38 cellular contexts compared by ENCODE assay signal in genomic region chr1:11751087-11751486, GRCh38. TPM values are rescaled to one million over a fixed set of nuclear protein-coding genes. Genes with fewer than 3 reads are reported as not detected.
"Had no signal": no experiment of that assay in that cellular context is flagged by ENCODE, and none has a peak within 500 bp of the region (broad histone marks: within the 10 kb centered on the region; RNA-seq: fewer than 3 reads in every experiment).

No MANE protein-coding gene starts in this region.

- H3K27ac Mint-ChIP-seq: activated B cell treated with CpG ODN at 0.5 μM for 24 hours; activated CD4-positive, alpha-beta memory T cell treated with anti-CD3 and anti-CD28 coated beads for 36 hours; activated CD4-positive, alpha-beta T cell treated with anti-CD3 and anti-CD28 coated beads, Interleukin-2, amount 10 ng/mL, durations not matched to agents 24 days and 14 days; activated CD8-positive, alpha-beta T cell treated with anti-CD3 and anti-CD28 coated beads for 36 hours; activated naive CD4-positive, alpha-beta T cell treated with anti-CD3 and anti-CD28 coated beads for 36 hours; activated naive CD4-positive, alpha-beta T cell treated with anti-CD3 and anti-CD28 coated beads, Interleukin-2, amount 50 U/mL, for 24 hours; activated naive CD8-positive, alpha-beta T cell treated with anti-CD3 and anti-CD28 coated beads for 36 hours; activated T-cell treated with anti-CD3 and anti-CD28 coated beads, Interleukin-2, amount 50 U/mL, for 72 hours; activated T-helper 1 cell treated with anti-CD3 and anti-CD28 coated beads, Interleukin-12 subunit alpha, Interleukin-12 subunit beta, Interleukin-2, Interleukin-4 antibody, amounts not matched to agents 30 ng/mL and 10 ng/mL and 1 ng/mL, durations not matched to agents 14 hours and 24 hours and 36 hours; activated T-helper 17 cell treated with anti-CD3 and anti-CD28 coated beads, Interleukin-2, amount 50 U/mL, for 72 hours; T-helper 1 cell treated with Interleukin-12 subunit alpha and Interleukin-12 subunit beta and Interleukin-4 antibody, amounts not matched to agents 30 μg/mL and 1 μg/mL, for 36 hours; T-helper 2 cell treated with Interferon-gamma antibody and Interleukin-4, amounts not matched to agents 5 μg/mL and 100 μg/mL, for 36 hours had no signal

- H3K4me1 ChIP-seq: breast epithelium had no signal

- H3K27ac ChIP-seq: adrenal gland, body of pancreas, brain microvascular endothelial cell, breast epithelium, VCaP had no signal

- DNase-seq: activated B cell treated with CpG ODN at 0.5 μM for 24 hours; activated CD4-positive, alpha-beta memory T cell treated with anti-CD3 and anti-CD28 coated beads for 36 hours; activated CD4-positive, alpha-beta T cell treated with anti-CD3 and anti-CD28 coated beads for 4 hours; activated CD4-positive, alpha-beta T cell treated with anti-CD3 and anti-CD28 coated beads, Interleukin-2, amount 10 ng/mL, durations not matched to agents 24 days and 14 days; activated CD4-positive, alpha-beta T cell treated with anti-CD3 and anti-CD28 coated beads, Interleukin-2, amount 50 U/mL, for 1 hour; activated CD4-positive, alpha-beta T cell treated with anti-CD3 and anti-CD28 coated beads, Interleukin-2, amount 50 U/mL, for 4 hours; activated CD4-positive, CD25-positive, alpha-beta regulatory T cell treated with anti-CD3 and anti-CD28 coated beads, Interleukin-2, amount 50 U/mL, for 72 hours; activated CD8-positive, alpha-beta memory T cell treated with anti-CD3 and anti-CD28 coated beads, Interleukin-2, amount 50 U/mL, for 4 hours; activated CD8-positive, alpha-beta T cell treated with anti-CD3 and anti-CD28 coated beads for 36 hours; activated effector memory CD4-positive, alpha-beta T cell treated with anti-CD3 and anti-CD28 coated beads, Interleukin-2, amount 50 U/mL, for 16 hours; activated gamma-delta T cell treated with Interleukin-2 at 50 U/mL for 16 hours; activated naive CD4-positive, alpha-beta T cell; activated naive CD4-positive, alpha-beta T cell treated with anti-CD3 and anti-CD28 coated beads for 36 hours; activated naive CD8-positive, alpha-beta T cell treated with anti-CD3 and anti-CD28 coated beads for 36 hours; activated T-cell treated with anti-CD3 and anti-CD28 coated beads for 4 hours; activated T-cell treated with anti-CD3 and anti-CD28 coated beads, Interleukin-2, amount 50 U/mL, for 1 hour; activated T-cell treated with anti-CD3 and anti-CD28 coated beads, Interleukin-2, amount 50 U/mL, for 4 hours; activated T-cell treated with anti-CD3 and anti-CD28 coated beads, Interleukin-2, amount 50 U/mL, for 72 hours; adrenal gland; amniotic stem cell; aorta; body of pancreas; brain microvascular endothelial cell; central memory CD4-positive, alpha-beta T cell; T-helper 1 cell; T-helper 2 cell; T-helper 9 cell had no signal

- H3K4me3 ChIP-seq: adrenal gland, body of pancreas, breast epithelium had no signal

- H3K9me3 Mint-ChIP-seq: activated B cell treated with CpG ODN at 0.5 μM for 24 hours; activated CD4-positive, alpha-beta memory T cell treated with anti-CD3 and anti-CD28 coated beads for 36 hours; activated CD4-positive, alpha-beta T cell treated with anti-CD3 and anti-CD28 coated beads, Interleukin-2, amount 10 ng/mL, durations not matched to agents 24 days and 14 days; activated CD8-positive, alpha-beta T cell treated with anti-CD3 and anti-CD28 coated beads for 36 hours; activated naive CD4-positive, alpha-beta T cell treated with anti-CD3 and anti-CD28 coated beads for 36 hours; activated naive CD4-positive, alpha-beta T cell treated with anti-CD3 and anti-CD28 coated beads, Interleukin-2, amount 50 U/mL, for 24 hours; activated naive CD8-positive, alpha-beta T cell treated with anti-CD3 and anti-CD28 coated beads for 36 hours; activated T-cell treated with anti-CD3 and anti-CD28 coated beads, Interleukin-2, amount 50 U/mL, for 4 hours; activated T-cell treated with anti-CD3 and anti-CD28 coated beads, Interleukin-2, amount 50 U/mL, for 72 hours; activated T-helper 1 cell treated with anti-CD3 and anti-CD28 coated beads, Interleukin-12 subunit alpha, Interleukin-12 subunit beta, Interleukin-2, Interleukin-4 antibody, amounts not matched to agents 30 ng/mL and 10 ng/mL and 1 ng/mL, durations not matched to agents 14 hours and 24 hours and 36 hours; activated T-helper 17 cell treated with anti-CD3 and anti-CD28 coated beads, Interleukin-2, amount 50 U/mL, for 72 hours; T-helper 1 cell treated with Interleukin-12 subunit alpha and Interleukin-12 subunit beta and Interleukin-4 antibody, amounts not matched to agents 30 μg/mL and 1 μg/mL, for 36 hours; T-helper 2 cell treated with Interferon-gamma antibody and Interleukin-4, amounts not matched to agents 5 μg/mL and 100 μg/mL, for 36 hours had no signal

- H3K9me3 ChIP-seq: adrenal gland, body of pancreas, breast epithelium had no signal

- H3K27me3 Mint-ChIP-seq: activated B cell treated with CpG ODN at 0.5 μM for 24 hours; activated CD4-positive, alpha-beta memory T cell treated with anti-CD3 and anti-CD28 coated beads for 36 hours; activated CD8-positive, alpha-beta T cell treated with anti-CD3 and anti-CD28 coated beads for 36 hours; activated naive CD4-positive, alpha-beta T cell treated with anti-CD3 and anti-CD28 coated beads, Interleukin-2, amount 50 U/mL, for 24 hours; activated naive CD8-positive, alpha-beta T cell treated with anti-CD3 and anti-CD28 coated beads for 36 hours; activated T-helper 17 cell treated with anti-CD3 and anti-CD28 coated beads, Interleukin-2, amount 50 U/mL, for 72 hours had no signal

- FAIRE-seq: astrocyte, TTC549 had no signal

- ATAC-seq: activated CD8-positive, alpha-beta T cell treated with anti-CD3 and anti-CD28 coated beads for 36 hours; activated T-cell treated with anti-CD3 and anti-CD28 coated beads, Interleukin-2, amount 50 U/mL, for 4 hours; activated T-cell treated with anti-CD3 and anti-CD28 coated beads, Interleukin-2, amount 50 U/mL, for 72 hours; activated T-helper 17 cell treated with anti-CD3 and anti-CD28 coated beads, Interleukin-2, amount 50 U/mL, for 72 hours; body of pancreas had no signal

- H3K4me3 Mint-ChIP-seq: activated B cell treated with CpG ODN at 0.5 μM for 24 hours; activated CD4-positive, alpha-beta memory T cell treated with anti-CD3 and anti-CD28 coated beads for 36 hours; activated CD4-positive, alpha-beta T cell treated with anti-CD3 and anti-CD28 coated beads, Interleukin-2, amount 10 ng/mL, durations not matched to agents 24 days and 14 days; activated CD8-positive, alpha-beta T cell treated with anti-CD3 and anti-CD28 coated beads for 36 hours; activated naive CD4-positive, alpha-beta T cell treated with anti-CD3 and anti-CD28 coated beads for 36 hours; activated naive CD4-positive, alpha-beta T cell treated with anti-CD3 and anti-CD28 coated beads, Interleukin-2, amount 50 U/mL, for 24 hours; activated naive CD8-positive, alpha-beta T cell treated with anti-CD3 and anti-CD28 coated beads for 36 hours; activated T-cell treated with anti-CD3 and anti-CD28 coated beads, Interleukin-2, amount 50 U/mL, for 4 hours; activated T-cell treated with anti-CD3 and anti-CD28 coated beads, Interleukin-2, amount 50 U/mL, for 72 hours; activated T-helper 1 cell treated with anti-CD3 and anti-CD28 coated beads, Interleukin-12 subunit alpha, Interleukin-12 subunit beta, Interleukin-2, Interleukin-4 antibody, amounts not matched to agents 30 ng/mL and 10 ng/mL and 1 ng/mL, durations not matched to agents 14 hours and 24 hours and 36 hours; activated T-helper 17 cell treated with anti-CD3 and anti-CD28 coated beads, Interleukin-2, amount 50 U/mL, for 72 hours; T-helper 1 cell treated with Interleukin-12 subunit alpha and Interleukin-12 subunit beta and Interleukin-4 antibody, amounts not matched to agents 30 μg/mL and 1 μg/mL, for 36 hours; T-helper 2 cell treated with Interferon-gamma antibody and Interleukin-4, amounts not matched to agents 5 μg/mL and 100 μg/mL, for 36 hours had no signal

- H3K36me3 ChIP-seq: breast epithelium had no signal

- H3K36me3 Mint-ChIP-seq: activated naive CD8-positive, alpha-beta T cell treated with anti-CD3 and anti-CD28 coated beads for 36 hours had no signal

- H3K27me3 ChIP-seq: adrenal gland, body of pancreas, brain microvascular endothelial cell, breast epithelium had no signal

- H3K4me1 Mint-ChIP-seq: activated T-helper 17 cell treated with anti-CD3 and anti-CD28 coated beads, Interleukin-2, amount 50 U/mL, for 72 hours had no signal

RNA-seq across cellular contexts. Expression of gene C1orf167, which starts 10.9 kb away (rescaled TPM):
- total RNA-seq: activated B cell treated with CpG ODN at 0.5 μM for 24 hours; activated CD4-positive, alpha-beta memory T cell treated with anti-CD3 and anti-CD28 coated beads for 36 hours; activated CD4-positive, alpha-beta T cell treated with anti-CD3 and anti-CD28 coated beads, Interleukin-2, amount 10 ng/mL, durations not matched to agents 24 days and 14 days; activated CD8-positive, alpha-beta memory T cell treated with anti-CD3 and anti-CD28 coated beads for 36 hours; activated CD8-positive, alpha-beta T cell treated with anti-CD3 and anti-CD28 coated beads for 36 hours; activated naive CD4-positive, alpha-beta T cell treated with anti-CD3 and anti-CD28 coated beads for 36 hours; activated naive CD8-positive, alpha-beta T cell treated with anti-CD3 and anti-CD28 coated beads for 36 hours; activated T-cell treated with anti-CD3 and anti-CD28 coated beads, Interleukin-2, amount 50 U/mL, for 4 hours; activated T-helper 1 cell treated with anti-CD3 and anti-CD28 coated beads, Interleukin-12 subunit alpha, Interleukin-12 subunit beta, Interleukin-2, Interleukin-4 antibody, amounts not matched to agents 30 ng/mL and 10 ng/mL and 1 ng/mL, durations not matched to agents 14 hours and 24 hours and 36 hours; activated T-helper 17 cell treated with anti-CD3 and anti-CD28 coated beads, Interleukin-2, amount 50 U/mL, for 72 hours; astrocyte; body of pancreas; cerebellum had no signal

RNA-seq across cellular contexts. Expression of gene DRAXIN, which starts 59.6 kb away (rescaled TPM):
- total RNA-seq: activated CD4-positive, alpha-beta T cell treated with anti-CD3 and anti-CD28 coated beads, Interleukin-2, amount 10 ng/mL, durations not matched to agents 24 days and 14 days; activated T-helper 1 cell treated with anti-CD3 and anti-CD28 coated beads, Interleukin-12 subunit alpha, Interleukin-12 subunit beta, Interleukin-2, Interleukin-4 antibody, amounts not matched to agents 30 ng/mL and 10 ng/mL and 1 ng/mL, durations not matched to agents 14 hours and 24 hours and 36 hours; body of pancreas had no signal
